ENCODE assay signal across 11 cellular contexts in the genomic region with DNA sequence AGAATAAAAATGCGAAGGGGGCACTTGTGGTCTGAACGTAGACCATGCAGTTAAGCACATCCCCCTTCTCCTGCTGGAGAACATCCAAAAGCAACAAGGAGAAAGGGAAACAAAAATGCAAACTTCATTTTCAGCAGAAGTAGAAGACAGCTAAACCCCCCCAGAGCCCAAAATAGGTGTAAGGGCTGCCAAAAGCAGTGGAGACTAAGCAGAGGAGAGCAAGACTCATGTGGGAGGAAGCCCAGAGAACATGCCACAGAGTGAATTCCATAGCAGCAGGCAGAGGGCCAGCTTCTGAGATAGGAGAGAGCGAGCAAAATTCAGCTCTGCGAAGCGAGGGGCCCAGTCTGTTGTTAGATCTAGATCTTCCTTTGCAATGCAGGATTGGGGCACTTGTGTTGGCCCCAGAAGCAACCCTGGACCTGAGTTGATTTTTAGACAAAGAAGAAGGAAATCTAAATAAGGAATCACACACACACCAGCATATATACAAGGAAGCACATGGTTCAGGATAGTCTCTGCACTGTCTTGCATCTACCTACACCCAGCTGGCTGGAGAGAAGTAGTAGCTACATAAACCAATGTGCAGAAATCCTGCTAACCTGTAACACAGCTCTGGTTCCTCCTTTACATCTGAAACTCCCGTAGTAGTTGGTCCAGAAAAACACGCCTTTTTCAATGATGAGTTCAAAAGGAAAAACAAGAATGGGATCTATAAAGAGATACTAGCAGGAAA.
DNase-seq lines count a peak whose midpoint lies in the region; ATAC-seq and TF ChIP-seq lines count a peak whose summit lies in the region.
"Had no signal": no experiment of that assay in that cellular context is flagged by ENCODE, and none has a peak within 500 bp of the region (broad histone marks: within the 10 kb centered on the region; RNA-seq: fewer than 3 reads in every experiment).

No MANE protein-coding gene starts in this region.

- CTCF ChIA-PET in HEK293 (lab: Yijun Ruan, JAX), result interaction anchor here (0.6 kb wide), 1 partner anchor 264 kb away, joined by 3 read pairs; no protein-coding TSS in a partner anchor

- in situ Hi-C loops in brain microvascular endothelial cell (cut with HindIII; ENCODE audit: low pct_ligation_motif_present, low sequenced_read_pairs) (no loop called here), gastrocnemius medialis (cut with MboI; ENCODE audit: low sequenced_read_pairs in 4 of 4) (loop anchor here in 1 of 4 donors (10.0 kb wide), 1 partner anchor 144 kb away; no protein-coding TSS in a partner anchor)

- intact Hi-C loops in gastrocnemius medialis (cut with DNase I; ENCODE audit: low total_unique reads), result no loop called here

- no peaks in the 10 kb centered on the region for H3K27me3 ChIP-seq in brain microvascular endothelial cell (replicated peaks)
- H3K27me3 ChIP-seq in gastrocnemius medialis, result no peaks in the 10 kb centered on the region

- DNase-seq in brain microvascular endothelial cell, result peak; percentile 75
- peak; percentile 78 for DNase-seq in inferior parietal cortex (ENCODE audit: extremely low spot score)
- DNase-seq in gastrocnemius medialis, result no peak
- no peak for DNase-seq in stimulated activated naive CD8-positive, alpha-beta T cell treated with anti-CD3 and anti-CD28 coated beads, Interleukin-15, Interleukin-2, amounts not matched to agents 100 U/mL and 50 U/mL, for 24 hours
- DNase-seq: activated CD4-positive, alpha-beta memory T cell treated with anti-CD3 and anti-CD28 coated beads for 36 hours; COR-L47; naive B cell had no signal

- H3K9me3 ChIP-seq in HEK293 (ENCODE audit: control insufficient read depth, insufficient read depth, low read depth, low read length) (no peaks in the 10 kb centered on the region), gastrocnemius medialis (no peaks in the 10 kb centered on the region)

- H3K4me1 ChIP-seq in HEK293 (ENCODE audit: control insufficient read depth, insufficient read depth, low read length), result no peaks in the 10 kb centered on the region
- H3K4me1 ChIP-seq in gastrocnemius medialis, result peaks cover 9 to 18% of the 10 kb centered on the region in 2 donors

- H3K36me3 ChIP-seq in HEK293 (ENCODE audit: control insufficient read depth in 2 of 2, insufficient read depth in 1 of 2, low read length in 2 of 2) (no peaks in the 10 kb centered on the region), brain microvascular endothelial cell (replicated peaks) (no peaks in the 10 kb centered on the region), gastrocnemius medialis (no peaks in the 10 kb centered on the region)

- ATAC-seq in gastrocnemius medialis (peak in 1 of 2 donors; percentile 56), HG03432 (IDR thresholded peaks at IDR 0.05; ENCODE audit: unreplicated experiment) (no peak), GM21786 (IDR thresholded peaks at IDR 0.05; ENCODE audit: unreplicated experiment) (no peak), GM18909 (IDR thresholded peaks at IDR 0.05; ENCODE audit: poor library complexity, unreplicated experiment) (no peak)
- ATAC-seq in stimulated activated naive CD8-positive, alpha-beta T cell treated with anti-CD3 and anti-CD28 coated beads, Interleukin-15, Interleukin-2, amounts not matched to agents 100 U/mL and 50 U/mL, for 24 hours, result no peak

- TF ChIP-seq CTCF in HEK293 (tag by site-specific recombination; IDR thresholded peaks at IDR 0.05) (no peak), brain microvascular endothelial cell (IDR thresholded peaks at IDR 0.05; ENCODE audit: low read depth, low read length, missing control alignments) (no peak), gastrocnemius medialis (IDR thresholded peaks at IDR 0.05 in 4 of 5, conservative IDR thresholded peaks at IDR 0.05 in 1 of 5) (no peak)

- H3K27ac ChIP-seq in HEK293 (ENCODE audit: extremely low read depth, low read depth, low read length), result no peak overlapping the region; the same call in 1 of the 2 replicates
- H3K27ac ChIP-seq in brain microvascular endothelial cell, result no peak overlapping the region
- H3K27ac ChIP-seq in gastrocnemius medialis, result peak overlapping the region in 3 of 4 donors; percentile 18 to 53 (median 18)

- H3K4me3 ChIP-seq in HEK293 (ENCODE audit: low read depth, low read length) (no peak overlapping the region), brain microvascular endothelial cell (ENCODE audit: low read depth, low read length) (no peak overlapping the region), gastrocnemius medialis (peak overlapping the region in 1 of 4 donors; percentile 8)

- no peak for TF ChIP-seq POLR2A in gastrocnemius medialis (IDR thresholded peaks at IDR 0.05)

- POLR2A ChIA-PET in HEK293 (lab: Yijun Ruan, JAX), result no interaction called here

TF ChIP-seq in HEK293, 187 proteins besides CTCF, POLR2A, EP300 and RAD21 (continues in another document):
- 0 out of 2 replicates have a peak, but pooled peaks have one; percentile 19 for TF ChIP-seq ZFHX2 (tag by site-specific recombination; conservative IDR thresholded peaks at IDR 0.05)
- TF ChIP-seq ZNF707 (tag by site-specific recombination; IDR thresholded peaks at IDR 0.05), result no peak
- TF ChIP-seq ZNF521 (tag by site-specific recombination; IDR thresholded peaks at IDR 0.05), result no peak
- TF ChIP-seq REPIN1 (tag by site-specific recombination; IDR thresholded peaks at IDR 0.05; ENCODE audit: low read depth), result no peak
- no peak for TF ChIP-seq ZNF24 (tag by site-specific recombination; IDR thresholded peaks at IDR 0.05)
- TF ChIP-seq ZNF2 (tag by site-specific recombination; IDR thresholded peaks at IDR 0.05), result no peak
- TF ChIP-seq ZNF114 (tag by site-specific recombination; IDR thresholded peaks at IDR 0.05), result no peak
- TF ChIP-seq, protein P1, sequence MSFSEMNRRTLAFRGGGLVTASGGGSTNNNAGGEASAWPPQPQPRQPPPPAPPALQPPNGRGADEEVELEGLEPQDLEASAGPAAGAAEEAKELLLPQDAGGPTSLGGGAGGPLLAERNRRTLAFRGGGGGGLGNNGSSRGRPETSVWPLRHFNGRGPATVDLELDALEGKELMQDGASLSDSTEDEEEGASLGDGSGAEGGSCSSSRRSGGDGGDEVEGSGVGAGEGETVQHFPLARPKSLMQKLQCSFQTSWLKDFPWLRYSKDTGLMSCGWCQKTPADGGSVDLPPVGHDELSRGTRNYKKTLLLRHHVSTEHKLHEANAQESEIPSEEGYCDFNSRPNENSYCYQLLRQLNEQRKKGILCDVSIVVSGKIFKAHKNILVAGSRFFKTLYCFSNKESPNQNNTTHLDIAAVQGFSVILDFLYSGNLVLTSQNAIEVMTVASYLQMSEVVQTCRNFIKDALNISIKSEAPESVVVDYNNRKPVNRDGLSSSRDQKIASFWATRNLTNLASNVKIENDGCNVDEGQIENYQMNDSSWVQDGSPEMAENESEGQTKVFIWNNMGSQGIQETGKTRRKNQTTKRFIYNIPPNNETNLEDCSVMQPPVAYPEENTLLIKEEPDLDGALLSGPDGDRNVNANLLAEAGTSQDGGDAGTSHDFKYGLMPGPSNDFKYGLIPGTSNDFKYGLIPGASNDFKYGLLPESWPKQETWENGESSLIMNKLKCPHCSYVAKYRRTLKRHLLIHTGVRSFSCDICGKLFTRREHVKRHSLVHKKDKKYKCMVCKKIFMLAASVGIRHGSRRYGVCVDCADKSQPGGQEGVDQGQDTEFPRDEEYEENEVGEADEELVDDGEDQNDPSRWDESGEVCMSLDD (tag by site-specific recombination; IDR thresholded peaks at IDR 0.05), result no peak
- TF ChIP-seq ZNF266 (tag by site-specific recombination; IDR thresholded peaks at IDR 0.05; ENCODE audit: low read depth), result no peak
- TF ChIP-seq, protein P2, sequence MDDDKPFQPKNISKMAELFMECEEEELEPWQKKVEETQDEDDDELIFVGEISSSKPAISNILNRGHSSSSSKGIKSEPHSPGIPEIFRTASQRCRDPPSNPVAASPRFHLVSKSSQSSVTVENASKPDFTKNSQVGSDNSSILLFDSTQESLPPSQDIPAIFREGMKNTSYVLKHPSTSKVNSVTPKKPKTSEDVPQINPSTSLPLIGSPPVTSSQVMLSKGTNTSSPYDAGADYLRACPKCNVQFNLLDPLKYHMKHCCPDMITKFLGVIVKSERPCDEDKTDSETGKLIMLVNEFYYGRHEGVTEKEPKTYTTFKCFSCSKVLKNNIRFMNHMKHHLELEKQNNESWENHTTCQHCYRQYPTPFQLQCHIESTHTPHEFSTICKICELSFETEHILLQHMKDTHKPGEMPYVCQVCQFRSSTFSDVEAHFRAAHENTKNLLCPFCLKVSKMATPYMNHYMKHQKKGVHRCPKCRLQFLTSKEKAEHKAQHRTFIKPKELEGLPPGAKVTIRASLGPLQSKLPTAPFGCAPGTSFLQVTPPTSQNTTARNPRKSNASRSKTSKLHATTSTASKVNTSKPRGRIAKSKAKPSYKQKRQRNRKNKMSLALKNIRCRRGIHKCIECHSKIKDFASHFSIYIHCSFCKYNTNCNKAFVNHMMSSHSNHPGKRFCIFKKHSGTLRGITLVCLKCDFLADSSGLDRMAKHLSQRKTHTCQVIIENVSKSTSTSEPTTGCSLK (tag by site-specific recombination; IDR thresholded peaks at IDR 0.05), result no peak
- TF ChIP-seq HOXD13 (CRISPR knock-in tag; IDR thresholded peaks at IDR 0.05; ENCODE audit: borderline replicate concordance), result no peak
- no peak for TF ChIP-seq ZNF202 (tag by site-specific recombination; IDR thresholded peaks at IDR 0.05; ENCODE audit: borderline replicate concordance)
- TF ChIP-seq ZSCAN16 (tag by site-specific recombination; IDR thresholded peaks at IDR 0.05), result no peak

Comparison
In these comparisons a context has a peak if more than half of its experiments do, and no peak if none do; other contexts are left out.
1. H3K27ac ChIP-seq: peak in gastrocnemius medialis (3 of 4); none in HEK293 (single experiment) and brain microvascular endothelial cell (single experiment).
2. DNase-seq: peak in brain microvascular endothelial cell (single experiment) and inferior parietal cortex (single experiment); none in gastrocnemius medialis (0 of 2) and stimulated activated naive CD8-positive, alpha-beta T cell treated with anti-CD3 and anti-CD28 coated beads, Interleukin-15, Interleukin-2, amounts not matched to agents 100 U/mL and 50 U/mL, for 24 hours (single experiment).